ENCODE assay signal across 1 cellular context in genomic region chr12:89040146-89040964, GRCh38.
TF ChIP-seq lines count a peak whose summit lies in the region.

No MANE protein-coding gene starts in this region.

TF ChIP-seq in GM12878, 131 proteins besides CTCF, POLR2A, EP300 and RAD21 (continued from another document):
- TF ChIP-seq ELK1 (IDR thresholded peaks at IDR 0.05; ENCODE audit: low read depth, low read length) = no peak
- no peak for TF ChIP-seq MYC (IDR thresholded peaks at IDR 0.05; ENCODE audit: insufficient read depth, insufficient read length, insufficient replicate concordance, low read length, severe bottlenecking)
- TF ChIP-seq BCL11A (IDR thresholded peaks at IDR 0.05; ENCODE audit: low read depth, low read length) = no peak
- no peak for TF ChIP-seq ASH2L (IDR thresholded peaks at IDR 0.05; ENCODE audit: borderline replicate concordance, low read depth)
- TF ChIP-seq E2F8 (IDR thresholded peaks at IDR 0.05; ENCODE audit: low read depth, partially characterized antibody) = no peak
- TF ChIP-seq IRF3 (IDR thresholded peaks at IDR 0.05) = no peak
- TF ChIP-seq CHD4 (IDR thresholded peaks at IDR 0.05) = no peak
- TF ChIP-seq ESRRA (IDR thresholded peaks at IDR 0.05; ENCODE audit: low read length) = no peak
- no peak for TF ChIP-seq ZNF592 (IDR thresholded peaks at IDR 0.05)
- TF ChIP-seq PAX5 (IDR thresholded peaks at IDR 0.05; ENCODE audit: borderline replicate concordance, low read depth, low read length) = no peak
- TF ChIP-seq MXI1 (IDR thresholded peaks at IDR 0.05; ENCODE audit: low read depth, low read length) = no peak
- no peak for TF ChIP-seq RBBP5 (conservative IDR thresholded peaks at IDR 0.05)
- no peak for TF ChIP-seq BRCA1 (IDR thresholded peaks at IDR 0.05; ENCODE audit: low read depth, low read length)
- no peak for TF ChIP-seq KDM1A (IDR thresholded peaks at IDR 0.05; ENCODE audit: borderline replicate concordance)
- TF ChIP-seq YY1 (IDR thresholded peaks at IDR 0.05; ENCODE audit: low read depth, low read length) = 0 out of 2 replicates have a peak, but pooled peaks have one; percentile 9
- TF ChIP-seq NR2C2 (IDR thresholded peaks at IDR 0.05; ENCODE audit: borderline replicate concordance, control insufficient read depth, insufficient read length, low read depth) = no peak
- 0 out of 2 replicates have a peak, but pooled peaks have one; percentile 16 for TF ChIP-seq CREB1 (IDR thresholded peaks at IDR 0.05; ENCODE audit: low read depth)
- no peak for TF ChIP-seq MEF2A (IDR thresholded peaks at IDR 0.05; ENCODE audit: insufficient read depth, low read depth, low read length)
- no peak for TF ChIP-seq TBL1XR1 (IDR thresholded peaks at IDR 0.05; ENCODE audit: low read depth, low read length)
- TF ChIP-seq TAF1 (IDR thresholded peaks at IDR 0.05; ENCODE audit: borderline replicate concordance, low read depth, low read length) = no peak
- TF ChIP-seq RELB (IDR thresholded peaks at IDR 0.05; ENCODE audit: low read depth) = no peak
- no peak for TF ChIP-seq ZNF384 (IDR thresholded peaks at IDR 0.05; ENCODE audit: borderline replicate concordance, low read depth, low read length)
- TF ChIP-seq BACH1 (IDR thresholded peaks at IDR 0.05; ENCODE audit: borderline replicate concordance) = no peak
- no peak for TF ChIP-seq MLLT1 (IDR thresholded peaks at IDR 0.05)
- TF ChIP-seq BCLAF1 (IDR thresholded peaks at IDR 0.05) = no peak
- peak; percentile 40; the same call in 1 of the 2 replicates for TF ChIP-seq EED (IDR thresholded peaks at IDR 0.05; ENCODE audit: low read depth)
- no peak for TF ChIP-seq NRF1 (conservative IDR thresholded peaks at IDR 0.05; ENCODE audit: low read depth, low read length)
- TF ChIP-seq KAT2A (conservative IDR thresholded peaks at IDR 0.05; ENCODE audit: control insufficient read depth, low read depth, low read length) = no peak
- no peak for TF ChIP-seq ZBED1 (IDR thresholded peaks at IDR 0.05; ENCODE audit: borderline replicate concordance)
- TF ChIP-seq STAT3 (IDR thresholded peaks at IDR 0.05; ENCODE audit: low read depth, low read length) = no peak
- TF ChIP-seq CBX5 (IDR thresholded peaks at IDR 0.05; ENCODE audit: low read depth) = peak; percentile 86; the same call in 1 of the 2 replicates
- TF ChIP-seq LARP7 (IDR thresholded peaks at IDR 0.05) = no peak
TF ChIP-seq in GM12878: peak in this region for 15.
